In genomic region chr2:233501198-233502076, GRCh38 we compare ENCODE assay signal across 11 cellular contexts.
A peak's percentile ranks its signal among the peaks of the same experiment; 100 is the strongest.
DNase-seq lines count a peak whose midpoint lies in the region; ATAC-seq and TF ChIP-seq lines count a peak whose summit lies in the region.
"Had no signal": no experiment of that assay in that cellular context is flagged by ENCODE, and none has a peak within 500 bp of the region (broad histone marks: within the 10 kb centered on the region; RNA-seq: fewer than 3 reads in every experiment).

No MANE protein-coding gene starts in this region.

- CTCF ChIA-PET in activated naive CD4-positive, alpha-beta T cell treated with anti-CD3 and anti-CD28 coated beads, Interleukin-2, amount 10 ng/mL, durations not matched to agents 7 days and 5 days (lab: Charles Lee): no interaction called here
- CTCF ChIA-PET in CD4-positive, alpha-beta memory T cell (lab: Charles Lee; ENCODE audit: partially characterized antibody): no interaction called here

- H2AFZ ChIP-seq in MM.1S (ENCODE audit: low read length): no peak overlapping the region

- no peaks in the 10 kb centered on the region for H3K9me3 ChIP-seq in MM.1S (replicated peaks; ENCODE audit: insufficient read depth, low read length)
- peaks cover 0 to 11% of the 10 kb centered on the region in 2 donors for H3K9me3 ChIP-seq in CD4-positive, alpha-beta memory T cell (ENCODE audit: control insufficient read depth in 1 of 2, low read length in 2 of 2)
- H3K9me3 ChIP-seq: neutrophil had no signal

- peaks cover 14% of the 10 kb centered on the region for H3K4me1 Mint-ChIP-seq in activated naive CD4-positive, alpha-beta T cell treated with anti-CD3 and anti-CD28 coated beads, Interleukin-2, amount 10 ng/mL, durations not matched to agents 7 days and 5 days
- H3K4me1 Mint-ChIP-seq in CD4-positive, alpha-beta memory T cell: peaks cover 0 to 3% (median under 1%) of the 10 kb centered on the region in 4 donors

- no peaks in the 10 kb centered on the region for H3K36me3 ChIP-seq in MM.1S (replicated peaks; ENCODE audit: insufficient read depth, low read length)
- H3K36me3 ChIP-seq in CD4-positive, alpha-beta memory T cell (ENCODE audit: insufficient read depth, low read length): no peaks in the 10 kb centered on the region
- H3K36me3 ChIP-seq: neutrophil had no signal

- H3K27ac ChIP-seq in caudate nucleus (ENCODE audit: low read depth, low read length) (peak overlapping the region; percentile 17), MM.1S (ENCODE audit: low read length) (no peak overlapping the region)
- no peak overlapping the region for H3K27ac ChIP-seq in CD4-positive, alpha-beta memory T cell (ENCODE audit: low read depth, low read length)
- H3K27ac ChIP-seq: neutrophil had no signal

- H3F3A ChIP-seq in MM.1S (ENCODE audit: insufficient read depth, low read length): peaks cover 7% of the 10 kb centered on the region; the same call in 1 of the 2 replicates

- H3K79me2 ChIP-seq in MM.1S (ENCODE audit: low read length): no peaks in the 10 kb centered on the region

- H3K9me2 ChIP-seq in MM.1S (replicated peaks; ENCODE audit: insufficient read depth, low read length): no peaks in the 10 kb centered on the region

- H3K27me3 ChIP-seq in MM.1S (replicated peaks; ENCODE audit: insufficient read depth, low read length): no peaks in the 10 kb centered on the region
- H3K27me3 ChIP-seq in CD4-positive, alpha-beta memory T cell (ENCODE audit: insufficient read depth, low read length): no peaks in the 10 kb centered on the region
- H3K27me3 ChIP-seq: neutrophil had no signal

- peaks cover 45 to 46% of the 10 kb centered on the region in 2 donors for H3K36me3 Mint-ChIP-seq in activated naive CD4-positive, alpha-beta T cell treated with anti-CD3 and anti-CD28 coated beads, Interleukin-2, amount 50 U/mL, for 72 hours
- peaks cover 32% of the 10 kb centered on the region for H3K36me3 Mint-ChIP-seq in activated naive CD4-positive, alpha-beta T cell treated with anti-CD3 and anti-CD28 coated beads, Interleukin-2, amount 10 ng/mL, durations not matched to agents 7 days and 5 days
- peaks cover 67 to 89% of the 10 kb centered on the region in 2 donors for H3K36me3 Mint-ChIP-seq in CD4-positive, alpha-beta memory T cell

- H3K4me3 Mint-ChIP-seq in activated naive CD4-positive, alpha-beta T cell treated with anti-CD3 and anti-CD28 coated beads, Interleukin-2, amount 10 ng/mL, durations not matched to agents 7 days and 5 days: no peak overlapping the region
- no peak overlapping the region for H3K4me3 Mint-ChIP-seq in CD4-positive, alpha-beta memory T cell

- intact Hi-C loops in CD4-positive, alpha-beta memory T cell (cut with micrococcal nuclease): no loop called here

- ATAC-seq in activated naive CD4-positive, alpha-beta T cell treated with anti-CD3 and anti-CD28 coated beads, Interleukin-2, amount 50 U/mL, for 72 hours: peak; percentile 88 to 96
- peak; percentile 66 for ATAC-seq in HG03442 (IDR thresholded peaks at IDR 0.05; ENCODE audit: unreplicated experiment)

- DNase-seq in activated naive CD4-positive, alpha-beta T cell treated with anti-CD3 and anti-CD28 coated beads, Interleukin-2, amount 50 U/mL, for 72 hours (ENCODE audit: low spot score in 2 of 2): no peak
- DNase-seq in activated naive CD4-positive, alpha-beta T cell treated with anti-CD3 and anti-CD28 coated beads, Interleukin-2, amount 10 ng/mL, durations not matched to agents 7 days and 5 days: no peak
- peak in 3 of 61 donors; percentile 3 to 15 (median 9) for DNase-seq in caudate nucleus (lab: John Stamatoyannopoulos, UW)
- DNase-seq in stromal cell of bone marrow (ENCODE audit: low read depth): peak; percentile 16
- DNase-seq in GM19240 (ENCODE audit: insufficient read length, low spot score): no peak
- DNase-seq in MM.1S: no peak
- DNase-seq in CD4-positive, alpha-beta memory T cell: no peak
- DNase-seq: activated naive CD4-positive, alpha-beta T cell treated with anti-CD3 and anti-CD28 coated beads, Interleukin-2, amount 50 U/mL, for 16 hours; NCI-H2171 treated with DMSO at 0.1 percent for 48 hours had no signal

- H3K4me2 ChIP-seq in MM.1S (ENCODE audit: low read depth, low read length): no peak overlapping the region

- TF ChIP-seq CTCF in MM.1S (IDR thresholded peaks at IDR 0.05; ENCODE audit: low read length): no peak

- H3K9me3 Mint-ChIP-seq in activated naive CD4-positive, alpha-beta T cell treated with anti-CD3 and anti-CD28 coated beads, Interleukin-2, amount 50 U/mL, for 72 hours: peaks cover 17 to 30% of the 10 kb centered on the region in 2 donors
- H3K9me3 Mint-ChIP-seq in activated naive CD4-positive, alpha-beta T cell treated with anti-CD3 and anti-CD28 coated beads, Interleukin-2, amount 10 ng/mL, durations not matched to agents 7 days and 5 days: peaks cover 27% of the 10 kb centered on the region
- peaks cover 3 to 32% (median 28%) of the 10 kb centered on the region in 8 donors for H3K9me3 Mint-ChIP-seq in CD4-positive, alpha-beta memory T cell

- no peaks in the 10 kb centered on the region for H3K27me3 Mint-ChIP-seq in activated naive CD4-positive, alpha-beta T cell treated with anti-CD3 and anti-CD28 coated beads, Interleukin-2, amount 10 ng/mL, durations not matched to agents 7 days and 5 days
- no peaks in the 10 kb centered on the region for H3K27me3 Mint-ChIP-seq in CD4-positive, alpha-beta memory T cell

- H3K9ac ChIP-seq in MM.1S (ENCODE audit: low read length): no peak overlapping the region

- H3K27ac Mint-ChIP-seq in activated naive CD4-positive, alpha-beta T cell treated with anti-CD3 and anti-CD28 coated beads, Interleukin-2, amount 50 U/mL, for 72 hours: peak overlapping the region in 1 of 2 donors; percentile 46
- no peak overlapping the region for H3K27ac Mint-ChIP-seq in activated naive CD4-positive, alpha-beta T cell treated with anti-CD3 and anti-CD28 coated beads, Interleukin-2, amount 10 ng/mL, durations not matched to agents 7 days and 5 days
- H3K27ac Mint-ChIP-seq in CD4-positive, alpha-beta memory T cell: no peak overlapping the region

- no peak overlapping the region for H3K4me3 ChIP-seq in MM.1S (ENCODE audit: low read length)
- H3K4me3 ChIP-seq in CD4-positive, alpha-beta memory T cell (ENCODE audit: low read length in 2 of 2): no peak overlapping the region

- POLR2A ChIA-PET in CD4-positive, alpha-beta memory T cell (lab: Charles Lee; ENCODE audit: partially characterized antibody): no interaction called here

- peaks cover 22% of the 10 kb centered on the region for H3K4me1 ChIP-seq in MM.1S (ENCODE audit: low read length)
- no peaks in the 10 kb centered on the region for H3K4me1 ChIP-seq in CD4-positive, alpha-beta memory T cell (ENCODE audit: insufficient read depth, low read length)

- H4K20me1 ChIP-seq in MM.1S (ENCODE audit: insufficient read depth, low read length): no peaks in the 10 kb centered on the region
